In the genomic region with DNA sequence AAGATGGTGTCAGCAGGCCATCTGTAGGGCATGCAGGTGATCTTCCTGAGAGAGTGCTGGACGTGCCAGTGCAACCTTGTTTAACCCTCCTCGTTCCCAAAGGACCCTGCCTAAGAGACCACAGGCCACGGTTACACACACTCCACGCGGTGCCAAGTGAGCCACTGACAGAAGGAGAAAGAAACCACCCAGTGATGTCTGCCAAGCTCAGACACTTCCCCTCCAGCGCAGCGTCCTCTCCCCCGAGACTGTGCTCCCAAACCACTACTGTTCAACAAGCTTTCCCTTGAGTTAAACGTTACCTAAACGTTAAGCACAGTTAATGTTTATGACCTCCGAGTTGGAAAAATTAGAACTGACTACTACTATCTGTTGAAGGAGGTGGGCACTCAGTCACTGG, we compare ENCODE assay signal across 23 cellular contexts.
DNase-seq lines count a peak whose midpoint lies in the region; ATAC-seq lines count a peak whose summit lies in the region.
"Had no signal": no experiment of that assay in that cellular context is flagged by ENCODE, and none has a peak within 500 bp of the region (broad histone marks: within the 10 kb centered on the region; RNA-seq: fewer than 3 reads in every experiment).

No MANE protein-coding gene starts in this region.

- peak; percentile 74 for ATAC-seq in GM18907 (IDR thresholded peaks at IDR 0.05; ENCODE audit: unreplicated experiment)
- peak; percentile 87 for ATAC-seq in HG03378 (IDR thresholded peaks at IDR 0.05; ENCODE audit: unreplicated experiment)
- peak; percentile 25 for ATAC-seq in left colon
- ATAC-seq in HG03520 (IDR thresholded peaks at IDR 0.05; ENCODE audit: unreplicated experiment) = no peak
- no peak for ATAC-seq in HG03460 (IDR thresholded peaks at IDR 0.05; ENCODE audit: unreplicated experiment)
- ATAC-seq in HG03457 (IDR thresholded peaks at IDR 0.05; ENCODE audit: unreplicated experiment) = no peak
- no peak for ATAC-seq in GM21390 (IDR thresholded peaks at IDR 0.05; ENCODE audit: unreplicated experiment)
- ATAC-seq: HCT116 had no signal

- H3K4me1 ChIP-seq in BLaER1 = peaks cover 74% of the 10 kb centered on the region

- no peaks in the 10 kb centered on the region for H3K36me3 ChIP-seq in BLaER1

- no peak overlapping the region for H3K9ac ChIP-seq in BLaER1

- peak overlapping the region; percentile 15; the same call in 1 of the 2 replicates for H3K4me3 ChIP-seq in BLaER1
- H3K4me3 ChIP-seq: PC-9, SK-N-MC had no signal

- H3K27me3 ChIP-seq in BLaER1 = no peaks in the 10 kb centered on the region

- H3K9me3 ChIP-seq in BLaER1 = peaks cover 16% of the 10 kb centered on the region; the same call in 1 of the 2 replicates

- no peak overlapping the region for H3K27ac ChIP-seq in BLaER1
- H3K27ac ChIP-seq: HL-60, PC-9, RWPE1, SK-N-MC had no signal

- no peak for DNase-seq in left colon
- DNase-seq: 8988T, DMS53, EL, KBM-7, NCI-H1092 treated with DMSO at 0.1 percent for 48 hours, NCI-H1436 treated with DMSO at 0.1 percent for 48 hours, NCI-H1930, NCI-H2227 treated with DMSO at 0.1 percent for 48 hours, NCI-H510A, PC-9, SHP77 treated with DMSO at 0.1 percent for 48 hours had no signal

- H3K4me2 ChIP-seq in BLaER1 = peak overlapping the region; percentile 72
- H3K4me2 ChIP-seq: PC-9 had no signal

- intact Hi-C loops in left colon (cut with DNase I, micrococcal nuclease) = no loop called here

- no peaks in the 10 kb centered on the region for H4K20me1 ChIP-seq in BLaER1

Comparison
In these comparisons a context has a peak if more than half of its experiments do, and no peak if none do; other contexts are left out.
1. ATAC-seq: peak in GM18907 (single experiment), HG03378 (single experiment) and left colon (single experiment); none in HG03520 (single experiment), HG03460 (single experiment), HG03457 (single experiment) and GM21390 (single experiment).